9 cellular contexts compared by ENCODE assay signal in the genomic region with DNA sequence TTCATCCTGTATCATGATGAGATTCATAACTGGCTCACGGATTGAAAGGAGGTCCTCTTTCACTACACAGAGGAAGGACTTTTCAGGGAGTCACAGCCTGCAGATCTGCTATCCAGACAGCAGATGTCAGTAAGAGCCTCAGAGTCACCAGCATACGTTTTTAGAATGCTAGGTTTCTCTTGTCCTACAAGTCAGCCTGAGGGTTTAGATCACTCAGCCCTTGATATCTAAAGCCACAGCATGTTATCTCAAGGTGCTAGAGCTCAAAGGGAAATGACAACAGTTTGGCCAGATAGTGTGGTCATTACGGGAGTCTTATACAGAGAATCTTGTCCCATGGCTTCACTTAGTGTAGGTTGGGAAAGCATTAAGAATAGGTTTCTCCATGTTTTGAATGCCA. TPM values are rescaled to one million over a fixed set of nuclear protein-coding genes. Genes with fewer than 3 reads are reported as not detected.
DNase-seq lines count a peak whose midpoint lies in the region; ATAC-seq and TF ChIP-seq lines count a peak whose summit lies in the region.
"Had no signal": no experiment of that assay in that cellular context is flagged by ENCODE, and none has a peak within 500 bp of the region (broad histone marks: within the 10 kb centered on the region; RNA-seq: fewer than 3 reads in every experiment).

No MANE protein-coding gene starts in this region.

- H3K9me3 Mint-ChIP-seq in mesothelial cell of epicardium = no peaks in the 10 kb centered on the region

- no peak overlapping the region for H3K27ac Mint-ChIP-seq in mesothelial cell of epicardium

- H3K4me1 Mint-ChIP-seq in mesothelial cell of epicardium = no peaks in the 10 kb centered on the region

- no peak for TF ChIP-seq POLR2A in NB4 (IDR thresholded peaks at IDR 0.05; ENCODE audit: extremely low read depth, insufficient read length)
- TF ChIP-seq POLR2A in body of pancreas (IDR thresholded peaks at IDR 0.05) = no peak

- TF ChIP-seq CTCF in GM12864 (IDR thresholded peaks at IDR 0.05; ENCODE audit: low read depth, low read length, missing control alignments) (peak; percentile 75), NB4 (IDR thresholded peaks at IDR 0.05; ENCODE audit: low read depth, low read length) (peak; percentile 76), body of pancreas (IDR thresholded peaks at IDR 0.05) (peak in 5 of 7 experiments; percentile 13 to 32 (median 21)), mucosa of descending colon (IDR thresholded peaks at IDR 0.05) (peak; percentile 25), mesothelial cell of epicardium (IDR thresholded peaks at IDR 0.05; ENCODE audit: unreplicated experiment) (no peak)

- H3K4me3 Mint-ChIP-seq in mesothelial cell of epicardium = no peak overlapping the region

- H3K36me3 Mint-ChIP-seq in mesothelial cell of epicardium = no peaks in the 10 kb centered on the region

- intact Hi-C loops in body of pancreas (cut with DNase I) (no loop called here), mucosa of descending colon (cut with DNase I, micrococcal nuclease) (no loop called here)

- H3K36me3 ChIP-seq in body of pancreas (replicated peaks in 1 of 2; ENCODE audit: insufficient read depth in 1 of 2, low read depth in 2 of 2) (no peaks in the 10 kb centered on the region), mucosa of descending colon (ENCODE audit: low read depth) (no peaks in the 10 kb centered on the region)

- DNase-seq in ACHN (peak; percentile 27), GM12864 (ENCODE audit: low read depth) (peak; percentile 19), NB4 (ENCODE audit: low read depth) (peak; percentile 72), body of pancreas (peak in 1 of 4 donors; percentile 16), mucosa of descending colon (peak in 1 of 3 donors; percentile 24), mesothelial cell of epicardium (ENCODE audit: low spot score in 2 of 2, unreplicated experiment in 2 of 2) (no peak), NCI-H2107 treated with DMSO at 0.1 percent for 48 hours (lab: John Stamatoyannopoulos, UW; ENCODE audit: unreplicated experiment) (no peak)

- peaks cover 6% of the 10 kb centered on the region for H3K4me1 ChIP-seq in body of pancreas
- peaks cover 8% of the 10 kb centered on the region for H3K4me1 ChIP-seq in mucosa of descending colon (ENCODE audit: low read depth)

- peaks cover 82% of the 10 kb centered on the region for H3K27me3 Mint-ChIP-seq in mesothelial cell of epicardium (ENCODE audit: low read depth)

- no peak for ATAC-seq in body of pancreas
- ATAC-seq in mucosa of descending colon = peak; percentile 39
- no peak for ATAC-seq in GM18861 (IDR thresholded peaks at IDR 0.05; ENCODE audit: unreplicated experiment)

- 9 to 35% methylated on average over 3 of the region's 3 CpGs for WGBS in body of pancreas, 2 donors

- no peak overlapping the region for H3K4me3 ChIP-seq in GM12864 (ENCODE audit: low read depth, low read length)
- no peak overlapping the region for H3K4me3 ChIP-seq in NB4 (ENCODE audit: low read depth, low read length)
- no peak overlapping the region for H3K4me3 ChIP-seq in body of pancreas
- no peak overlapping the region for H3K4me3 ChIP-seq in mucosa of descending colon

- no peak overlapping the region for H3K27ac ChIP-seq in body of pancreas

- in situ Hi-C loops in ACHN (cut with HindIII; ENCODE audit: low pct_ligation_motif_present, low pct_unique_long_range_greater_than_20kb, low sequenced_read_pairs) = no loop called here

- no peaks in the 10 kb centered on the region for H3K27me3 ChIP-seq in body of pancreas

- no peaks in the 10 kb centered on the region for H3K9me3 ChIP-seq in body of pancreas
- no peaks in the 10 kb centered on the region for H3K9me3 ChIP-seq in mucosa of descending colon

RNA-seq across cellular contexts. Expression of gene SLC46A2, which starts 30.9 kb away (rescaled TPM):
- under 1 TPM in 1 of 2 donors, not detected in 1; 0.78 TPM for total RNA-seq in body of pancreas
- under 1 TPM in 1 of 3 donors, not detected in 2; 0.16 TPM for total RNA-seq in mucosa of descending colon
- total RNA-seq in mesothelial cell of epicardium = not detected in 3 replicates
- total RNA-seq: glomerular endothelial cell had no signal

Comparison
In these comparisons a context has a peak if more than half of its experiments do, and no peak if none do; other contexts are left out.
1. DNase-seq: peak in ACHN (single experiment), GM12864 (single experiment) and NB4 (single experiment); none in mesothelial cell of epicardium (0 of 2) and NCI-H2107 treated with DMSO at 0.1 percent for 48 hours (single experiment).